In genomic region chr3:71302604-71303003, GRCh38 we compare ENCODE assay signal across 14 cellular contexts.
DNase-seq lines count a peak whose midpoint lies in the region; TF ChIP-seq lines count a peak whose summit lies in the region.
"Had no signal": no experiment of that assay in that cellular context is flagged by ENCODE, and none has a peak within 500 bp of the region (broad histone marks: within the 10 kb centered on the region; RNA-seq: fewer than 3 reads in every experiment).

No MANE protein-coding gene starts in this region.

- H3K27me3 ChIP-seq in CD8-positive, alpha-beta memory T cell (ENCODE audit: insufficient read depth, low read length, poor library complexity, severe bottlenecking) = no peaks in the 10 kb centered on the region
- H3K27me3 ChIP-seq in OCI-LY1 (ENCODE audit: insufficient read depth, low read length) = no peaks in the 10 kb centered on the region
- no peaks in the 10 kb centered on the region for H3K27me3 ChIP-seq in neural progenitor cell

- peaks cover 64 to 89% (median 84%) of the 10 kb centered on the region in 3 donors for H3K4me1 Mint-ChIP-seq in CD8-positive, alpha-beta memory T cell
- H3K4me1 Mint-ChIP-seq in chondrocyte (ENCODE audit: low read depth) (peaks cover 81% of the 10 kb centered on the region), neural progenitor cell (peaks cover 44% of the 10 kb centered on the region)

- no peak for DNase-seq in CD8-positive, alpha-beta memory T cell
- DNase-seq in chondrocyte (ENCODE audit: low spot score) (no peak), neural progenitor cell (ENCODE audit: low spot score) (no peak), foreskin fibroblast (no peak), globus pallidus (ENCODE audit: low spot score) (no peak)
- no peak for DNase-seq in activated CD8-positive, alpha-beta memory T cell treated with anti-CD3 and anti-CD28 coated beads, Interleukin-2, amount 50 U/mL, for 48 hours
- DNase-seq: NCI-H1092, NCI-H2171, posterior cingulate gyrus, SHP77, T-helper 9 cell had no signal

- peaks cover 45% of the 10 kb centered on the region for H3K4me1 ChIP-seq in CD8-positive, alpha-beta memory T cell (ENCODE audit: insufficient read depth, low read length)
- H3K4me1 ChIP-seq in OCI-LY1 (ENCODE audit: insufficient read depth, low read length, severe bottlenecking) (peaks cover 79% of the 10 kb centered on the region), neural progenitor cell (peaks cover 80% of the 10 kb centered on the region)

- peak overlapping the region; percentile 46 for H3K4me3 ChIP-seq in CD8-positive, alpha-beta memory T cell (ENCODE audit: low read length)
- H3K4me3 ChIP-seq in OCI-LY1 (ENCODE audit: low read depth, low read length, poor library complexity, severe bottlenecking) = peak overlapping the region; percentile 68
- no peak overlapping the region for H3K4me3 ChIP-seq in neural progenitor cell
- H3K4me3 ChIP-seq in foreskin fibroblast (ENCODE audit: low read depth in 1 of 2, low read length in 2 of 2) = no peak overlapping the region

- H4K20me1 ChIP-seq in OCI-LY1 (ENCODE audit: insufficient read depth, low read length) (no peaks in the 10 kb centered on the region), neural progenitor cell (ENCODE audit: low read depth) (no peaks in the 10 kb centered on the region)

- CTCF ChIA-PET in CD8-positive, alpha-beta memory T cell (lab: Charles Lee) = no interaction called here

- H3K27ac ChIP-seq in CD8-positive, alpha-beta memory T cell (ENCODE audit: low read depth, low read length) = no peak overlapping the region
- H3K27ac ChIP-seq in OCI-LY1 (ENCODE audit: low read depth, low read length, poor library complexity, severe bottlenecking) (no peak overlapping the region), neural progenitor cell (no peak overlapping the region)

- peak overlapping the region in 5 of 7 donors; percentile 30 to 49 (median 38) for H3K4me3 Mint-ChIP-seq in CD8-positive, alpha-beta memory T cell
- H3K4me3 Mint-ChIP-seq in chondrocyte (ENCODE audit: unreplicated experiment) = no peak overlapping the region
- H3K4me3 Mint-ChIP-seq in neural progenitor cell = no peak overlapping the region
- H3K4me3 Mint-ChIP-seq: CD14-positive monocyte had no signal

- peak overlapping the region in 5 of 8 donors; percentile 40 to 85 (median 58) for H3K27ac Mint-ChIP-seq in CD8-positive, alpha-beta memory T cell
- H3K27ac Mint-ChIP-seq in chondrocyte (ENCODE audit: unreplicated experiment) (peak overlapping the region; percentile 94), neural progenitor cell (no peak overlapping the region)
- H3K27ac Mint-ChIP-seq: CD14-positive monocyte, IgD-negative memory B cell had no signal

- POLR2A ChIA-PET in CD8-positive, alpha-beta memory T cell (lab: Charles Lee) = interaction anchor here (0.5 kb wide), 1 partner anchor 102 kb away, joined by 5 read pairs; no protein-coding TSS in a partner anchor

- H3K79me2 ChIP-seq in OCI-LY1 (ENCODE audit: insufficient read depth, low read length) = peaks cover 85% of the 10 kb centered on the region
- H3K79me2 ChIP-seq in neural progenitor cell (ENCODE audit: low read depth) = peaks cover 71% of the 10 kb centered on the region

- no peaks in the 10 kb centered on the region for H3K9me3 ChIP-seq in CD8-positive, alpha-beta memory T cell (ENCODE audit: low read length)
- H3K9me3 ChIP-seq in OCI-LY1 (ENCODE audit: low read length) = no peaks in the 10 kb centered on the region
- H3K9me3 ChIP-seq in neural progenitor cell (ENCODE audit: low read depth) = no peaks in the 10 kb centered on the region

- no peaks in the 10 kb centered on the region for H3K36me3 ChIP-seq in CD8-positive, alpha-beta memory T cell (ENCODE audit: insufficient read depth, low read length)
- peaks cover 19% of the 10 kb centered on the region for H3K36me3 ChIP-seq in OCI-LY1 (ENCODE audit: insufficient read depth, low read length)
- H3K36me3 ChIP-seq in neural progenitor cell = no peaks in the 10 kb centered on the region

- H3K9ac ChIP-seq in OCI-LY1 (ENCODE audit: low read length) = no peak overlapping the region
- H3K9ac ChIP-seq in neural progenitor cell = no peak overlapping the region

- H3F3A ChIP-seq in OCI-LY1 (ENCODE audit: insufficient read depth, low read length) (no peaks in the 10 kb centered on the region), neural progenitor cell (ENCODE audit: low read depth) (peaks cover 32% of the 10 kb centered on the region)

- H3K9me2 ChIP-seq in OCI-LY1 (ENCODE audit: low read depth, low read length) = no peaks in the 10 kb centered on the region

- no peaks in the 10 kb centered on the region for H3K9me3 Mint-ChIP-seq in CD8-positive, alpha-beta memory T cell
- no peaks in the 10 kb centered on the region for H3K9me3 Mint-ChIP-seq in chondrocyte (ENCODE audit: low read depth)
- H3K9me3 Mint-ChIP-seq in neural progenitor cell = no peaks in the 10 kb centered on the region
- H3K9me3 Mint-ChIP-seq: CD14-positive monocyte had no signal

- peaks cover 0 to 1% of the 10 kb centered on the region in 2 donors for H3K27me3 Mint-ChIP-seq in CD8-positive, alpha-beta memory T cell
- no peaks in the 10 kb centered on the region for H3K27me3 Mint-ChIP-seq in chondrocyte (ENCODE audit: low read depth)
- H3K27me3 Mint-ChIP-seq in neural progenitor cell (ENCODE audit: insufficient read depth, low read depth) = no peaks in the 10 kb centered on the region

- H3K4me2 ChIP-seq in OCI-LY1 (ENCODE audit: low read length) = peak overlapping the region; percentile 90
- peak overlapping the region; percentile 94 for H3K4me2 ChIP-seq in neural progenitor cell

- H3K36me3 Mint-ChIP-seq in CD8-positive, alpha-beta memory T cell = peaks cover 4 to 25% (median 11%) of the 10 kb centered on the region in 3 donors
- peaks cover 2% of the 10 kb centered on the region for H3K36me3 Mint-ChIP-seq in chondrocyte (ENCODE audit: low read depth)
- H3K36me3 Mint-ChIP-seq in neural progenitor cell = peaks cover 3% of the 10 kb centered on the region
- H3K36me3 Mint-ChIP-seq: IgD-negative memory B cell had no signal

- TF ChIP-seq CTCF in OCI-LY1 (IDR thresholded peaks at IDR 0.05; ENCODE audit: low read length) (no peak), chondrocyte (IDR thresholded peaks at IDR 0.05) (no peak), neural progenitor cell (IDR thresholded peaks at IDR 0.05) (no peak), foreskin fibroblast (IDR thresholded peaks at IDR 0.05; ENCODE audit: low read depth, low read length) (no peak)

- H2AFZ ChIP-seq in OCI-LY1 (ENCODE audit: low read length) (no peak overlapping the region), neural progenitor cell (replicated peaks) (no peak overlapping the region)

Comparison
In these comparisons a context has a peak if more than half of its experiments do, and no peak if none do; other contexts are left out.
1. H3K4me3 ChIP-seq: peak in CD8-positive, alpha-beta memory T cell (single experiment) and OCI-LY1 (single experiment); none in neural progenitor cell (single experiment) and foreskin fibroblast (0 of 2).
2. H3K4me3 Mint-ChIP-seq: peak in CD8-positive, alpha-beta memory T cell (5 of 7); none in chondrocyte (single experiment) and neural progenitor cell (single experiment).